In genomic region chr6:94478178-94479140, GRCh38 we compare ENCODE assay signal across 18 cellular contexts.
DNase-seq lines count a peak whose midpoint lies in the region; ATAC-seq, FAIRE-seq and TF ChIP-seq lines count a peak whose summit lies in the region.
"Had no signal": no experiment of that assay in that cellular context is flagged by ENCODE, and none has a peak within 500 bp of the region (broad histone marks: within the 10 kb centered on the region; RNA-seq: fewer than 3 reads in every experiment).

No MANE protein-coding gene starts in this region.

- 91% methylated on average over 3 of the region's 3 CpGs; no CpG with 5 or more reads in 1 of the 2 experiments for WGBS in H1 (ENCODE audit: extremely low coverage in 1 of 2, insufficient coverage in 1 of 2, insufficient read length in 1 of 2, insufficient replicate concordance in 2 of 2, low coverage in 1 of 2, low lambda C conversion rate in 2 of 2, missing lambda C conversion rate in 1 of 2), 2 experiments
- WGBS in tibial nerve, 2 donors = 60 to 64% methylated on average over 3 of the region's 3 CpGs

- peaks cover 25% of the 10 kb centered on the region for H3K27me3 Mint-ChIP-seq in MCF 10A (ENCODE audit: insufficient read depth, unreplicated experiment)
- H3K27me3 Mint-ChIP-seq: activated CD4-positive, alpha-beta T cell treated with anti-CD3 and anti-CD28 coated beads, Interleukin-2, amount 10 ng/mL, durations not matched to agents 24 days and 14 days had no signal

- TF ChIP-seq EP300 in H1 (IDR thresholded peaks at IDR 0.05; ENCODE audit: borderline replicate concordance in 1 of 2, low read depth in 2 of 2, low read length in 2 of 2) (no peak), tibial nerve (IDR thresholded peaks at IDR 0.05) (no peak)

- TF ChIP-seq CTCF in H1 (IDR thresholded peaks at IDR 0.05; ENCODE audit: control extremely low read depth in 1 of 3, insufficient read depth in 1 of 3, low read depth in 1 of 3, low read length in 3 of 3) = no peak
- no peak for TF ChIP-seq CTCF in MCF 10A (IDR thresholded peaks at IDR 0.05; ENCODE audit: unreplicated experiment)
- TF ChIP-seq CTCF in tibial nerve (IDR thresholded peaks at IDR 0.05) = no peak

- CTCF ChIA-PET in H1 (lab: Charles Lee; ENCODE audit: partially characterized antibody) = interaction anchor here (1.6 kb wide), 1 partner anchor 8 kb away, joined by 4 read pairs; no protein-coding TSS in a partner anchor
- CTCF ChIA-PET in MCF 10A (lab: Yijun Ruan, JAX) = no interaction called here

- no peak overlapping the region for H4K5ac ChIP-seq in H1 (ENCODE audit: insufficient read length, low read depth, low read length)

- no peak overlapping the region for H3K14ac ChIP-seq in H1 (ENCODE audit: insufficient read length)

- H3K36me3 ChIP-seq in H1 (ENCODE audit: control insufficient read depth in 2 of 4, insufficient read depth in 4 of 4, low read length in 3 of 4) = no peaks in the 10 kb centered on the region; a peak in 1 of 8 replicates
- no peaks in the 10 kb centered on the region for H3K36me3 ChIP-seq in tibial nerve
- H3K36me3 ChIP-seq: colonic mucosa, heart right ventricle, stomach had no signal

- no peak overlapping the region for H3K23ac ChIP-seq in H1 (ENCODE audit: insufficient read length)

- no peak for ATAC-seq in HG02852 (IDR thresholded peaks at IDR 0.05; ENCODE audit: unreplicated experiment)
- no peak for ATAC-seq in GM18517 (IDR thresholded peaks at IDR 0.05; ENCODE audit: unreplicated experiment)
- ATAC-seq: heart right ventricle, natural killer cell had no signal

- H3K4me3 ChIP-seq in H1 (ENCODE audit: extremely low read depth in 1 of 4, insufficient read depth in 2 of 4, low read depth in 3 of 4, low read length in 4 of 4) (no peak overlapping the region), tibial nerve (no peak overlapping the region)
- H3K4me3 ChIP-seq: colonic mucosa, heart right ventricle, stomach had no signal

- H3K4me1 ChIP-seq in H1 (replicated peaks in 1 of 4; ENCODE audit: control insufficient read depth in 3 of 4, insufficient read depth in 4 of 4, low read length in 3 of 4) (no peaks in the 10 kb centered on the region), tibial nerve (no peaks in the 10 kb centered on the region)
- H3K4me1 ChIP-seq: colonic mucosa, heart right ventricle, stomach had no signal

- H3K9me3 Mint-ChIP-seq in MCF 10A (ENCODE audit: unreplicated experiment) = no peaks in the 10 kb centered on the region
- H3K9me3 Mint-ChIP-seq: activated CD4-positive, alpha-beta T cell treated with anti-CD3 and anti-CD28 coated beads, Interleukin-2, amount 10 ng/mL, durations not matched to agents 24 days and 14 days had no signal

- no peak overlapping the region for H3K27ac Mint-ChIP-seq in MCF 10A (ENCODE audit: low read depth, unreplicated experiment)
- H3K27ac Mint-ChIP-seq: activated CD4-positive, alpha-beta T cell treated with anti-CD3 and anti-CD28 coated beads, Interleukin-2, amount 10 ng/mL, durations not matched to agents 24 days and 14 days; natural killer cell had no signal

- no peak for TF ChIP-seq RAD21 in H1 (IDR thresholded peaks at IDR 0.05 in 1 of 2, conservative IDR thresholded peaks at IDR 0.05 in 1 of 2; ENCODE audit: low read depth in 2 of 2, low read length in 2 of 2)

- intact Hi-C loops in MCF 10A (cut with micrococcal nuclease) = no loop called here

- POLR2A ChIA-PET in H1 (lab: Charles Lee; ENCODE audit: partially characterized antibody) (no interaction called here), MCF 10A (lab: Yijun Ruan, JAX) (no interaction called here)

- no peaks in the 10 kb centered on the region for H3K79me2 ChIP-seq in H1 (ENCODE audit: control insufficient read depth in 1 of 2, insufficient read depth in 2 of 2, low read length in 2 of 2)

- H2BK15ac ChIP-seq in H1 (ENCODE audit: low read length) = no peak overlapping the region

- H3K36me3 Mint-ChIP-seq in MCF 10A (ENCODE audit: insufficient read depth, unreplicated experiment) = no peaks in the 10 kb centered on the region
- H3K36me3 Mint-ChIP-seq: natural killer cell had no signal

- H3K27me3 ChIP-seq in H1 (replicated peaks in 1 of 4; ENCODE audit: control insufficient read depth in 3 of 4, extremely low read depth in 1 of 4, insufficient read depth in 3 of 4, low read length in 3 of 4) (no peaks in the 10 kb centered on the region), tibial nerve (no peaks in the 10 kb centered on the region)
- H3K27me3 ChIP-seq: colonic mucosa, heart right ventricle, stomach had no signal

- H3K79me1 ChIP-seq in H1 (ENCODE audit: low read depth, low read length) = no peaks in the 10 kb centered on the region

- H2BK5ac ChIP-seq in H1 (ENCODE audit: low read depth, low read length) = no peak overlapping the region

- no peaks in the 10 kb centered on the region for H3K23me2 ChIP-seq in H1 (ENCODE audit: low read depth, low read length)

- no peak overlapping the region for H3K27ac ChIP-seq in H1 (ENCODE audit: low read depth, low read length)
- H3K27ac ChIP-seq in tibial nerve = no peak overlapping the region
- H3K27ac ChIP-seq: colonic mucosa, heart right ventricle, stomach had no signal

- H3K4me2 ChIP-seq in H1 (ENCODE audit: insufficient read depth in 1 of 2, low read depth in 2 of 2, low read length in 2 of 2) = no peak overlapping the region

- H3K4me3 Mint-ChIP-seq in MCF 10A (ENCODE audit: unreplicated experiment) = no peak overlapping the region
- H3K4me3 Mint-ChIP-seq: activated CD4-positive, alpha-beta T cell treated with anti-CD3 and anti-CD28 coated beads, Interleukin-2, amount 10 ng/mL, durations not matched to agents 24 days and 14 days; natural killer cell had no signal

- H4K8ac ChIP-seq in H1 (ENCODE audit: extremely low read depth, insufficient read depth, low read length) = no peak overlapping the region

- H2AFZ ChIP-seq in H1 (ENCODE audit: low read length) = peak overlapping the region; percentile 70; the same call in 1 of the 2 replicates

- H3K9me3 ChIP-seq in H1 (ENCODE audit: insufficient read depth in 2 of 2, low read depth in 1 of 2, low read length in 1 of 2) (0 out of 4 replicates have a peak, but pooled peaks cover 0 to 2% of the 10 kb centered on the region in 2 experiments), tibial nerve (peaks cover 0 to 18% (median 5%) of the 10 kb centered on the region in 4 donors)
- H3K9me3 ChIP-seq: colonic mucosa had no signal

- DNase-seq in DMS53 treated with DMSO at 0.1 percent for 48 hours (lab: John Stamatoyannopoulos, UW; ENCODE audit: unreplicated experiment) (peak; percentile 49), NCI-H146 (lab: John Stamatoyannopoulos, UW) (peak; percentile 65), NCI-H748 (lab: John Stamatoyannopoulos, UW; ENCODE audit: unreplicated experiment) (peak; percentile 90), H1 (ENCODE audit: low read depth in 1 of 2, low spot score in 2 of 2) (no peak), MCF 10A (ENCODE audit: unreplicated experiment) (no peak), tibial nerve (ENCODE audit: low spot score in 2 of 2) (no peak)
- DNase-seq: activated CD4-positive, alpha-beta T cell treated with anti-CD3 and anti-CD28 coated beads, Interleukin-2, amount 10 ng/mL, durations not matched to agents 24 days and 14 days; amygdala; colonic mucosa; heart right ventricle; KG1; natural killer cell; stomach had no signal

- H2BK12ac ChIP-seq in H1 (ENCODE audit: low read depth, low read length) = no peak overlapping the region

- FAIRE-seq in H1 (lab: Jason Lieb, UNC) = no peak
- FAIRE-seq: G401.6, GM18507, H54 had no signal

- H3K9ac ChIP-seq in H1 (replicated peaks in 1 of 4; ENCODE audit: extremely low read depth in 1 of 4, low read depth in 3 of 4, low read length in 3 of 4) = no peak overlapping the region

- no peak overlapping the region for H2BK20ac ChIP-seq in H1 (ENCODE audit: low read length)

- H2BK120ac ChIP-seq in H1 (replicated peaks; ENCODE audit: low read depth, low read length) = no peak overlapping the region

- no peak overlapping the region for H4K91ac ChIP-seq in H1 (replicated peaks; ENCODE audit: insufficient read length, low read length)

- no peaks in the 10 kb centered on the region for H4K20me1 ChIP-seq in H1 (replicated peaks in 1 of 2; ENCODE audit: control insufficient read depth in 1 of 2, insufficient read depth in 2 of 2, low read length in 2 of 2)

- BruUV-seq in MCF 10A (replicated peaks; lab: Mats Ljungman, UMichigan) = no TSS peak

- H3K18ac ChIP-seq in H1 (ENCODE audit: extremely low read depth, low read length) = no peak overlapping the region

- H3K4me1 Mint-ChIP-seq in MCF 10A (ENCODE audit: insufficient read depth, unreplicated experiment) = no peaks in the 10 kb centered on the region
- H3K4me1 Mint-ChIP-seq: activated CD4-positive, alpha-beta T cell treated with anti-CD3 and anti-CD28 coated beads, Interleukin-2, amount 10 ng/mL, durations not matched to agents 24 days and 14 days; natural killer cell had no signal

- TF ChIP-seq POLR2A in H1 (IDR thresholded peaks at IDR 0.05; ENCODE audit: control extremely low read depth in 1 of 2, low read depth in 2 of 2, low read length in 2 of 2) (no peak), tibial nerve (IDR thresholded peaks at IDR 0.05) (no peak)

- H3K56ac ChIP-seq in H1 (replicated peaks; ENCODE audit: insufficient read length, low read depth, low read length) = no peak overlapping the region

- no peak overlapping the region for H2AK5ac ChIP-seq in H1 (ENCODE audit: low read depth, low read length)

- no peak overlapping the region for H3K4ac ChIP-seq in H1 (replicated peaks; ENCODE audit: insufficient read length, low read depth, low read length)

TF ChIP-seq in H1, 55 proteins besides CTCF, POLR2A, EP300 and RAD21:
- TF ChIP-seq TBP (IDR thresholded peaks at IDR 0.05; ENCODE audit: low read depth, low read length) (no peak), CREB1 (IDR thresholded peaks at IDR 0.05) (no peak), CEBPB (IDR thresholded peaks at IDR 0.05; ENCODE audit: low read depth, low read length) (no peak), POU5F1 (IDR thresholded peaks at IDR 0.05; ENCODE audit: low read depth, low read length) (no peak), RXRA (IDR thresholded peaks at IDR 0.05; ENCODE audit: insufficient read depth, low read depth, low read length) (no peak), TAF1 (IDR thresholded peaks at IDR 0.05; ENCODE audit: low read depth, low read length) (no peak)

Comparison
In these comparisons a context has a peak if more than half of its experiments do, and no peak if none do; other contexts are left out.
1. DNase-seq: peak in DMS53 treated with DMSO at 0.1 percent for 48 hours (single experiment), NCI-H146 (single experiment) and NCI-H748 (single experiment); none in H1 (0 of 2), MCF 10A (single experiment) and tibial nerve (0 of 2).